Comparison of ENCODE assay signal across 25 cellular contexts in the genomic region with DNA sequence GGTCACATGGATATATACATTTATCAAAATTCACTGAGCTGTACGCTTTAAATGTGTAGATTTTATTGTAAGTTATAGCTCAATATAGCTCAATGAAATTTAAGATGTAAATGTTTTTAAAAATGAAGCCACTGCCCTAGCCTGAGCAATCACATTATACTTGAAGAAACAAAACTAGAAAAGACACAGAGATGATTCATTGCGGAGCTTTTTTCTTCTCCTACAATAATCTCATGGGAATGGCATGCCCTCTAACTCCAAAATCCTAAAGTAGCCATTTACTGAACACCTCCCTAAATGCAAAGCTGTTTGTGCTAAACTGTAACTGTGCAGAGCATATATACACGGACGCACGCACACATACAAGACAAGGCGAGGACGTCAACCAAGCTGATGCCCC.
DNase-seq lines count a peak whose midpoint lies in the region; ATAC-seq and TF ChIP-seq lines count a peak whose summit lies in the region.
"Had no signal": no experiment of that assay in that cellular context is flagged by ENCODE, and none has a peak within 500 bp of the region (broad histone marks: within the 10 kb centered on the region; RNA-seq: fewer than 3 reads in every experiment).

No MANE protein-coding gene starts in this region.

- H3K79me1 ChIP-seq in neuronal stem cell (ENCODE audit: low read depth, low read length): peaks cover 4% of the 10 kb centered on the region

- H2BK5ac ChIP-seq in neuronal stem cell (ENCODE audit: low read length): no peak overlapping the region

- H3F3A ChIP-seq in GM23338 (replicated peaks; ENCODE audit: low read depth): no peaks in the 10 kb centered on the region

- H3K36me3 ChIP-seq in SJSA1 (no peaks in the 10 kb centered on the region), gastroesophageal sphincter (peaks cover 0 to 3% of the 10 kb centered on the region in 2 donors), GM23338 (ENCODE audit: insufficient read depth) (no peaks in the 10 kb centered on the region), neuronal stem cell (replicated peaks in 1 of 2; ENCODE audit: control insufficient read depth in 2 of 2, insufficient read depth in 2 of 2, low read length in 2 of 2) (no peaks in the 10 kb centered on the region)
- H3K36me3 ChIP-seq: prostate gland had no signal

- ATAC-seq in gastroesophageal sphincter (no peak), GM23338 (no peak), GM18517 (IDR thresholded peaks at IDR 0.05; ENCODE audit: unreplicated experiment) (no peak)
- ATAC-seq: CD8-positive, alpha-beta T cell; Panc1; upper lobe of right lung had no signal

- H4K8ac ChIP-seq in neuronal stem cell (ENCODE audit: low read depth, low read length): no peak overlapping the region

- H3K4ac ChIP-seq in neuronal stem cell (ENCODE audit: low read length): no peak overlapping the region

- H3K27me3 Mint-ChIP-seq in GM23338 (ENCODE audit: insufficient read depth, low read depth, poor library complexity) (no peaks in the 10 kb centered on the region), endothelial cell (ENCODE audit: unreplicated experiment) (no peaks in the 10 kb centered on the region)
- H3K27me3 Mint-ChIP-seq: activated T-cell treated with anti-CD3 and anti-CD28 coated beads, Interleukin-2, amount 50 U/mL, for 24 hours had no signal

- H3K36me3 Mint-ChIP-seq in GM23338 (ENCODE audit: low read depth): peaks cover 6% of the 10 kb centered on the region; the same call in 1 of the 3 replicates
- no peaks in the 10 kb centered on the region for H3K36me3 Mint-ChIP-seq in endothelial cell (ENCODE audit: low read depth, unreplicated experiment)

- no peaks in the 10 kb centered on the region; the same call in 1 of the 2 replicates for H3K79me2 ChIP-seq in GM23338 (replicated peaks; ENCODE audit: insufficient read depth)

- H2BK120ac ChIP-seq in neuronal stem cell (ENCODE audit: low read depth, low read length): no peak overlapping the region

- H3K14ac ChIP-seq in neuronal stem cell (ENCODE audit: low read length): no peak overlapping the region

- H3K27ac Mint-ChIP-seq in GM23338: no peak overlapping the region
- no peak overlapping the region for H3K27ac Mint-ChIP-seq in endothelial cell (ENCODE audit: unreplicated experiment)
- H3K27ac Mint-ChIP-seq: activated T-cell treated with anti-CD3 and anti-CD28 coated beads, Interleukin-2, amount 50 U/mL, for 24 hours; CD8-positive, alpha-beta T cell had no signal

- H3K23ac ChIP-seq in neuronal stem cell (ENCODE audit: low read depth, low read length, poor library complexity): no peak overlapping the region

- no peak overlapping the region for H2BK12ac ChIP-seq in neuronal stem cell (ENCODE audit: low read length)

- no peak overlapping the region for H2AK5ac ChIP-seq in neuronal stem cell (ENCODE audit: low read depth, low read length)

- H3K27me3 ChIP-seq in SJSA1 (replicated peaks): no peaks in the 10 kb centered on the region
- H3K27me3 ChIP-seq in gastroesophageal sphincter: no peaks in the 10 kb centered on the region
- no peaks in the 10 kb centered on the region for H3K27me3 ChIP-seq in GM23338 (ENCODE audit: insufficient read depth)
- no peaks in the 10 kb centered on the region for H3K27me3 ChIP-seq in neuronal stem cell (ENCODE audit: control insufficient read depth in 3 of 3, insufficient read depth in 3 of 3, low read depth in 1 of 3, low read length in 3 of 3)
- H3K27me3 ChIP-seq: dorsolateral prefrontal cortex, upper lobe of right lung had no signal

- H3K4me1 Mint-ChIP-seq in GM23338 (no peaks in the 10 kb centered on the region), endothelial cell (ENCODE audit: unreplicated experiment) (no peaks in the 10 kb centered on the region)

- no peak overlapping the region for H3K18ac ChIP-seq in neuronal stem cell (ENCODE audit: low read length)

- no peaks in the 10 kb centered on the region for H3K9me2 ChIP-seq in GM23338 (ENCODE audit: insufficient read depth)

- H4K91ac ChIP-seq in neuronal stem cell (ENCODE audit: low read depth, low read length, poor library complexity): no peak overlapping the region

- TF ChIP-seq EP300 in gastroesophageal sphincter (IDR thresholded peaks at IDR 0.05): no peak

- no peak overlapping the region for H3K9ac ChIP-seq in neuronal stem cell (ENCODE audit: low read depth, low read length, poor library complexity)

- no peak overlapping the region for H2BK15ac ChIP-seq in neuronal stem cell (ENCODE audit: low read length)

- peaks cover 4% of the 10 kb centered on the region; the same call in 1 of the 3 replicates for H3K9me3 Mint-ChIP-seq in GM23338
- H3K9me3 Mint-ChIP-seq in endothelial cell (ENCODE audit: unreplicated experiment): no peaks in the 10 kb centered on the region

- peaks cover 4% of the 10 kb centered on the region; the same call in 1 of the 2 replicates for H4K20me1 ChIP-seq in GM23338 (replicated peaks; ENCODE audit: insufficient read depth)

- H3K4me2 ChIP-seq in GM23338 (no peak overlapping the region), neuronal stem cell (ENCODE audit: insufficient read depth, low read length, poor library complexity, severe bottlenecking) (no peak overlapping the region)

- H3K27ac ChIP-seq in SJSA1 (peak overlapping the region; percentile 22; the same call in 1 of the 2 replicates), gastroesophageal sphincter (peak overlapping the region; percentile 16 to 83 (median 50)), GM23338 (ENCODE audit: low read depth) (no peak overlapping the region), neuronal stem cell (replicated peaks; ENCODE audit: low read length) (no peak overlapping the region)
- H3K27ac ChIP-seq: dorsolateral prefrontal cortex, prostate gland, upper lobe of right lung had no signal

- H2AFZ ChIP-seq in GM23338 (no peak overlapping the region), neuronal stem cell (ENCODE audit: low read length) (no peak overlapping the region)

- TF ChIP-seq CTCF in gastroesophageal sphincter (IDR thresholded peaks at IDR 0.05) (no peak), GM23338 (conservative IDR thresholded peaks at IDR 0.05; ENCODE audit: low read depth in 2 of 2) (no peak), endothelial cell (IDR thresholded peaks at IDR 0.05; ENCODE audit: unreplicated experiment) (no peak)

- H3K4me1 ChIP-seq in SJSA1 (replicated peaks): peaks cover 38% of the 10 kb centered on the region
- H3K4me1 ChIP-seq in gastroesophageal sphincter: peaks cover 11 to 77% (median 13%) of the 10 kb centered on the region in 3 donors
- H3K4me1 ChIP-seq in GM23338 (ENCODE audit: insufficient read depth): no peaks in the 10 kb centered on the region
- no peaks in the 10 kb centered on the region for H3K4me1 ChIP-seq in neuronal stem cell (ENCODE audit: control insufficient read depth in 2 of 2, insufficient read depth in 1 of 2, low read depth in 1 of 2, low read length in 2 of 2)
- H3K4me1 ChIP-seq: prostate gland had no signal

- H3K9me3 ChIP-seq in SJSA1 (replicated peaks) (no peaks in the 10 kb centered on the region), gastroesophageal sphincter (no peaks in the 10 kb centered on the region), neuronal stem cell (replicated peaks in 1 of 2; ENCODE audit: control insufficient read depth in 2 of 2, insufficient read depth in 1 of 2, low read depth in 1 of 2, low read length in 2 of 2) (peaks cover 4 to 17% of the 10 kb centered on the region in 2 donors)
- H3K9me3 ChIP-seq: prostate gland, upper lobe of right lung had no signal

- H3K4me3 ChIP-seq in SJSA1: no peak overlapping the region
- no peak overlapping the region for H3K4me3 ChIP-seq in gastroesophageal sphincter
- no peak overlapping the region for H3K4me3 ChIP-seq in GM23338
- no peak overlapping the region for H3K4me3 ChIP-seq in neuronal stem cell (ENCODE audit: low read length in 2 of 2)
- H3K4me3 ChIP-seq: dorsolateral prefrontal cortex, prostate gland, upper lobe of right lung had no signal

- no peak overlapping the region for H3K4me3 Mint-ChIP-seq in GM23338
- no peak overlapping the region for H3K4me3 Mint-ChIP-seq in endothelial cell (ENCODE audit: unreplicated experiment)
- H3K4me3 Mint-ChIP-seq: activated T-cell treated with anti-CD3 and anti-CD28 coated beads, Interleukin-2, amount 50 U/mL, for 24 hours; CD8-positive, alpha-beta T cell had no signal

- WGBS in gastroesophageal sphincter (ENCODE audit: low coverage in 1 of 2), 2 donors: 27 to 60% methylated on average over 4 to 7 of the region's 7 CpGs
- WGBS in neuronal stem cell (ENCODE audit: extremely low coverage in 2 of 2, insufficient read length in 2 of 2, insufficient replicate concordance in 1 of 2), 2 donors: no CpG with 5 or more reads among the region's 7 CpGs

- peak; percentile 16 for DNase-seq in AG08395 (ENCODE audit: low spot score)
- DNase-seq in SJSA1 (ENCODE audit: low read depth in 1 of 2, low spot score in 2 of 2): peak in 1 of 2 experiments; percentile 48
- peak; percentile 27 for DNase-seq in dedifferentiated amniotic fluid mesenchymal stem cell (ENCODE audit: extremely low spot score)
- DNase-seq in GM23338 (ENCODE audit: low spot score): no peak
- DNase-seq in neuronal stem cell (ENCODE audit: low spot score): no peak
- no peak for DNase-seq in endothelial cell (ENCODE audit: low spot score)
- DNase-seq: 8988T; activated naive CD4-positive, alpha-beta T cell treated with Interleukin-2 at 50 U/mL for 16 hours; activated T-cell treated with anti-CD3 and anti-CD28 coated beads, Interleukin-2, amount 50 U/mL, for 24 hours; AML-193; amygdala; CD8-positive, alpha-beta T cell; central memory CD4-positive, alpha-beta T cell; DMS153; dorsolateral prefrontal cortex; GF-D8; KG1; kidney glomerular epithelial cell; NCI-H146; NCI-H510A treated with DMSO at 0.1 percent for 48 hours; upper lobe of right lung had no signal

- no peak for TF ChIP-seq POLR2A in gastroesophageal sphincter (IDR thresholded peaks at IDR 0.05)

TF ChIP-seq in GM23338, 12 proteins besides CTCF, POLR2A, EP300 and RAD21 (continues in another document):
- no peak for TF ChIP-seq ZNF331 (CRISPR knock-in tag; IDR thresholded peaks at IDR 0.05; ENCODE audit: low read depth)

Comparison
In these comparisons a context has a peak if more than half of its experiments do, and no peak if none do; other contexts are left out.
1. DNase-seq: peak in AG08395 (single experiment) and dedifferentiated amniotic fluid mesenchymal stem cell (single experiment); none in GM23338 (single experiment), neuronal stem cell (single experiment) and endothelial cell (single experiment).
2. H3K27ac ChIP-seq: peak in SJSA1 (single experiment) and gastroesophageal sphincter (4 of 4); none in GM23338 (single experiment) and neuronal stem cell (single experiment).